ENCODE assay signal across 27 cellular contexts in the genomic region with DNA sequence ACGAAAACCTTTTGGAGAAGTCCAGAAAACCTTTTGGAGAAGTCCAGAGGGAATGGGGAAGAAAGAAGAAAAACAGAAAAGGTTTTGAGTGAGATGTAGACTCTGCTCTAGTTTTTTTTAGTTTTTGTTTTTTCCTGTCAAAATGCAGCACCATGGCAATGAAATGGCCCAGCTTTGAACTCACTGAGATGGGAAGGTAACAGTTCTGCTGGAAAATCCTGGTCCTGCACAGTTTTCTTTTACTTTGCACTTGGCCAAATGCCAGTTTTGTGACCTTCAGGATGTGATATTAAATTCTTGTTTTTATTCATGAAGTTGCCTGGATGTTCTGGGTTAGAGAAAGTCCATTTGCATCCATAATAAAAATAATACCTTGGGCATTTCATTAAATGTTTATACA.
"Had no signal": no experiment of that assay in that cellular context is flagged by ENCODE, and none has a peak within 500 bp of the region (broad histone marks: within the 10 kb centered on the region; RNA-seq: fewer than 3 reads in every experiment).

No MANE protein-coding gene starts in this region.

- H3K27ac ChIP-seq: brain microvascular endothelial cell, Peyer's patch, SJSA1 had no signal

- DNase-seq: activated CD4-positive, alpha-beta T cell treated with anti-CD3 and anti-CD28 coated beads, Interleukin-2, amount 10 ng/mL, durations not matched to agents 24 days and 14 days; activated CD4-positive, alpha-beta T cell treated with anti-CD3 and anti-CD28 coated beads, Interleukin-2, amount 50 U/mL, for 4 hours; activated CD8-positive, alpha-beta T cell treated with anti-CD3 and anti-CD28 coated beads for 36 hours; activated effector memory CD4-positive, alpha-beta T cell treated with anti-CD3 and anti-CD28 coated beads, Interleukin-2, amount 50 U/mL, for 16 hours; activated naive CD4-positive, alpha-beta T cell; activated naive CD4-positive, alpha-beta T cell treated with anti-CD3 and anti-CD28 coated beads, Interleukin-2, amount 50 U/mL, for 16 hours; activated naive CD8-positive, alpha-beta T cell treated with anti-CD3 and anti-CD28 coated beads for 36 hours; activated T-cell treated with anti-CD3 and anti-CD28 coated beads, Interleukin-2, amount 50 U/mL, for 1 hour; activated T-cell treated with anti-CD3 and anti-CD28 coated beads, Interleukin-2, amount 50 U/mL, for 72 hours; amniotic stem cell; aorta; brain microvascular endothelial cell; central memory CD4-positive, alpha-beta T cell; NCI-H1436 treated with DMSO at 0.1 percent for 48 hours; NCI-H187; NCI-H2029 treated with DMSO at 0.1 percent for 48 hours; NCI-H2227 treated with DMSO at 0.1 percent for 48 hours; NCI-H524 treated with DMSO at 0.1 percent for 48 hours; NCI-H748 treated with DMSO at 0.1 percent for 48 hours; NK-92 treated with Interleukin-12 subunit alpha and Interleukin-12 subunit beta, amount 100 ng/mL, for 24 hours; PC-3; Peyer's patch; RPMI8226; SK-N-SH had no signal

- H3K9ac ChIP-seq: SK-N-SH had no signal

- H3K4me3 ChIP-seq: Peyer's patch, SJSA1 had no signal

- H3K27me3 ChIP-seq: Peyer's patch had no signal

- H3K4me2 ChIP-seq: SK-N-SH had no signal

- FAIRE-seq: TTC549 had no signal

- H3K36me3 ChIP-seq: brain microvascular endothelial cell, Peyer's patch, SJSA1 had no signal

- H3K9me3 ChIP-seq: Peyer's patch, SJSA1, SK-N-SH had no signal

- ATAC-seq: activated CD8-positive, alpha-beta T cell treated with anti-CD3 and anti-CD28 coated beads for 36 hours; activated T-cell treated with anti-CD3 and anti-CD28 coated beads, Interleukin-2, amount 50 U/mL, for 72 hours; activated T-helper 17 cell treated with anti-CD3 and anti-CD28 coated beads, Interleukin-2, amount 50 U/mL, for 72 hours; PC-3 had no signal

- H3K4me1 ChIP-seq: Peyer's patch, SJSA1 had no signal
